In genomic region chr11:63999349-64000025, GRCh38 we compare ENCODE assay signal across 8 cellular contexts. TPM values are rescaled to one million over a fixed set of nuclear protein-coding genes. Genes with fewer than 3 reads are reported as not detected.
A peak's percentile ranks its signal among the peaks of the same experiment; 100 is the strongest.
DNase-seq lines count a peak whose midpoint lies in the region; ATAC-seq lines count a peak whose summit lies in the region.

No MANE protein-coding gene starts in this region.

- no peaks in the 10 kb centered on the region for H3K4me1 ChIP-seq in HAP-1

- H3K4me1 Mint-ChIP-seq in activated CD4-positive, alpha-beta T cell treated with anti-CD3 and anti-CD28 coated beads for 36 hours = peaks cover 3% of the 10 kb centered on the region
- H3K4me1 Mint-ChIP-seq in dendritic cell treated with granulocyte-macrophage colony-stimulating factor and Interleukin-4, amounts not matched to agents 40 ng/mL and 50 ng/mL, for 4 days (ENCODE audit: low read depth) = peaks cover 76% of the 10 kb centered on the region

- H3K27ac Mint-ChIP-seq in activated CD4-positive, alpha-beta T cell treated with anti-CD3 and anti-CD28 coated beads for 36 hours = no peak overlapping the region
- H3K27ac Mint-ChIP-seq in dendritic cell treated with granulocyte-macrophage colony-stimulating factor and Interleukin-4, amounts not matched to agents 40 ng/mL and 50 ng/mL, for 4 days = no peak overlapping the region

- peaks cover 17% of the 10 kb centered on the region for H3K36me3 Mint-ChIP-seq in activated CD4-positive, alpha-beta T cell treated with anti-CD3 and anti-CD28 coated beads for 36 hours (ENCODE audit: low read depth)
- peaks cover 42% of the 10 kb centered on the region for H3K36me3 Mint-ChIP-seq in dendritic cell treated with granulocyte-macrophage colony-stimulating factor and Interleukin-4, amounts not matched to agents 40 ng/mL and 50 ng/mL, for 4 days (ENCODE audit: low read depth)

- H3K9me3 ChIP-seq in HAP-1 = no peaks in the 10 kb centered on the region

- H3K36me3 ChIP-seq in HAP-1 (replicated peaks) = peaks cover 47% of the 10 kb centered on the region

- H3K9me3 Mint-ChIP-seq in activated CD4-positive, alpha-beta T cell treated with anti-CD3 and anti-CD28 coated beads for 36 hours (ENCODE audit: low read depth) = no peaks in the 10 kb centered on the region
- H3K9me3 Mint-ChIP-seq in dendritic cell treated with granulocyte-macrophage colony-stimulating factor and Interleukin-4, amounts not matched to agents 40 ng/mL and 50 ng/mL, for 4 days = no peaks in the 10 kb centered on the region

- ATAC-seq in activated CD4-positive, alpha-beta T cell treated with anti-CD3 and anti-CD28 coated beads for 36 hours = peak; percentile 59
- ATAC-seq in GM18520 (IDR thresholded peaks at IDR 0.05; ENCODE audit: unreplicated experiment) = no peak
- ATAC-seq in GM18511 (IDR thresholded peaks at IDR 0.05; ENCODE audit: unreplicated experiment) = no peak

- H3K27me3 Mint-ChIP-seq in activated CD4-positive, alpha-beta T cell treated with anti-CD3 and anti-CD28 coated beads for 36 hours = peaks cover 2% of the 10 kb centered on the region
- H3K27me3 Mint-ChIP-seq in dendritic cell treated with granulocyte-macrophage colony-stimulating factor and Interleukin-4, amounts not matched to agents 40 ng/mL and 50 ng/mL, for 4 days = peaks cover 67% of the 10 kb centered on the region

- POLR2A ChIA-PET in activated CD4-positive, alpha-beta T cell treated with anti-CD3 and anti-CD28 coated beads for 36 hours (lab: Charles Lee) = no interaction called here

- H3K4me3 Mint-ChIP-seq in activated CD4-positive, alpha-beta T cell treated with anti-CD3 and anti-CD28 coated beads for 36 hours = no peak overlapping the region
- H3K4me3 Mint-ChIP-seq in dendritic cell treated with granulocyte-macrophage colony-stimulating factor and Interleukin-4, amounts not matched to agents 40 ng/mL and 50 ng/mL, for 4 days = peak overlapping the region; percentile 70

- CTCF ChIA-PET in activated CD4-positive, alpha-beta T cell treated with anti-CD3 and anti-CD28 coated beads for 36 hours (lab: Charles Lee) = interaction anchor here (0.6 to 3.0 kb wide), 9 partner anchors 9 to 208 kb away, joined by 3 to 80 read pairs (median 4); no protein-coding TSS in a partner anchor

- no peaks in the 10 kb centered on the region for H3K27me3 ChIP-seq in HAP-1 (ENCODE audit: low read depth)

- in situ Hi-C loops in HAP-1 (cut with MboI; ENCODE audit: low sequenced_read_pairs) = no loop called here

- no peak overlapping the region for H3K4me3 ChIP-seq in HAP-1

- peak; percentile 22 to 65 for DNase-seq in HAP-1 (ENCODE audit: low spot score in 2 of 2)
- DNase-seq in activated CD4-positive, alpha-beta T cell treated with anti-CD3 and anti-CD28 coated beads for 36 hours = peak; percentile 81
- peak; percentile 69 for DNase-seq in mucosa of gallbladder (ENCODE audit: low spot score)
- DNase-seq in stimulated activated naive CD4-positive, alpha-beta T cell treated with Interleukin-2 at 50 U/mL for 16 hours (lab: John Stamatoyannopoulos, UW) = peak; percentile 62
- DNase-seq in NCI-H524 treated with DMSO at 0.1 percent for 48 hours (lab: John Stamatoyannopoulos, UW) = no peak

- intact Hi-C loops in activated CD4-positive, alpha-beta T cell treated with anti-CD3 and anti-CD28 coated beads for 36 hours (cut with DNase I, micrococcal nuclease) = loop anchor here (1.0 to 2.0 kb wide), 5 partner anchors 25 to 301 kb away; partner anchors contain the start of genes CATSPERZ (in 1 of the 2) and COX8A (in 1 of the 2)
- intact Hi-C loops in dendritic cell treated with granulocyte-macrophage colony-stimulating factor and Interleukin-4, amounts not matched to agents 40 ng/mL and 50 ng/mL, for 4 days (cut with micrococcal nuclease) = loop anchor here (1.0 kb wide), 1 partner anchor 149 kb away; no protein-coding TSS in a partner anchor

RNA-seq across cellular contexts. Expression of gene OTUB1, which starts 13.2 kb away (rescaled TPM):
- 10 to 100 TPM; 77.4 to 86.1 TPM for total RNA-seq in activated CD4-positive, alpha-beta T cell treated with anti-CD3 and anti-CD28 coated beads for 36 hours
- 72.4 TPM for total RNA-seq in mucosa of gallbladder

RNA-seq across cellular contexts. Expression of gene COX8A, which starts 25.1 kb away (rescaled TPM):
- 100 to 1,000 TPM; 413 to 454 TPM for total RNA-seq in activated CD4-positive, alpha-beta T cell treated with anti-CD3 and anti-CD28 coated beads for 36 hours
- 368 TPM for total RNA-seq in mucosa of gallbladder

RNA-seq across cellular contexts. Expression of gene FLRT1, which starts 36.2 kb away (rescaled TPM):
- under 1 TPM; 0.21 to 0.25 TPM for total RNA-seq in activated CD4-positive, alpha-beta T cell treated with anti-CD3 and anti-CD28 coated beads for 36 hours
- 3.8 TPM for total RNA-seq in mucosa of gallbladder
